24 cellular contexts compared by ENCODE assay signal in the genomic region with DNA sequence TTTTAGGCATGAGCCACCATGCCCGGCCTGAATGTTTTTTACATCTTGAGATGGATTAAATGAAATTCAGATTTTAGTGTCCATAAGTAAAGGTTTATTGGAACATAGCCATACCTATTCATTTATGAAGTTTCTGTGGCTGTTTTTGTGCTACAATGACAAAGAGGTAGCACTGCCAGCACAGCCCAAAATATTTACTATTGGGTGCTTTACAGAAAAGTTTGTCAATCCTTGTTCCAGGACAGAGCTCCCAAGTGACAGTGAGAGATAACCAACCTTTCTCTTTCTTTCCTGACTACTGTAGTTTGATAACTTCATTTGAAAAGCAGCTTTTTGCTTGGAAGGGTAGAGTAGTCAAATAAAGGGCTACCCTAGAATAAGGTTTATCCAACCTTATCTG.
DNase-seq lines count a peak whose midpoint lies in the region; ATAC-seq, FAIRE-seq and TF ChIP-seq lines count a peak whose summit lies in the region.
"Had no signal": no experiment of that assay in that cellular context is flagged by ENCODE, and none has a peak within 500 bp of the region (broad histone marks: within the 10 kb centered on the region; RNA-seq: fewer than 3 reads in every experiment).

No MANE protein-coding gene starts in this region.

- POLR2A ChIA-PET in WTC11 (lab: Charles Lee): interaction anchor here (0.7 kb wide), 2 partner anchors 106 to 122 kb away, joined by 3 to 6 read pairs; no protein-coding TSS in a partner anchor
- POLR2A ChIA-PET in HepG2 (lab: Yijun Ruan, JAX): interaction anchor here (1.1 kb wide), 2 partner anchors 9 to 115 kb away, joined by 3 read pairs; no protein-coding TSS in a partner anchor

- TF ChIP-seq CTCF in heart left ventricle (IDR thresholded peaks at IDR 0.05) (no peak), WTC11 (IDR thresholded peaks at IDR 0.05) (no peak), HepG2 (CRISPR knock-in tag; IDR thresholded peaks at IDR 0.05) (no peak), type B pancreatic cell (conservative IDR thresholded peaks at IDR 0.05) (no peak)

- H3K4me3 ChIP-seq in heart left ventricle (no peak overlapping the region), HepG2 (replicated peaks in 1 of 3; ENCODE audit: insufficient read depth in 1 of 3, low read depth in 2 of 3, low read length in 3 of 3) (no peak overlapping the region)
- H3K4me3 ChIP-seq: BLaER1, skin epidermis, upper lobe of left lung had no signal

- no peak overlapping the region for H3K9ac ChIP-seq in HepG2 (ENCODE audit: insufficient read depth, low read depth, low read length)
- H3K9ac ChIP-seq: BLaER1 had no signal

- no peaks in the 10 kb centered on the region for H3K36me3 Mint-ChIP-seq in WTC11
- H3K36me3 Mint-ChIP-seq in type B pancreatic cell: peaks cover 7% of the 10 kb centered on the region

- no peaks in the 10 kb centered on the region for H4K20me1 ChIP-seq in HepG2 (ENCODE audit: insufficient read depth, low read length)

- TF ChIP-seq EP300 in HepG2 (IDR thresholded peaks at IDR 0.05; ENCODE audit: low read depth in 2 of 2, low read length in 2 of 2) (no peak), HepG2 (CRISPR knock-in tag; IDR thresholded peaks at IDR 0.05; ENCODE audit: borderline replicate concordance) (no peak)

- CTCF ChIA-PET in WTC11 (lab: Charles Lee) (interaction anchor here (0.7 to 1.6 kb wide), 4 partner anchors 28 to 250 kb away, joined by 3 to 5 read pairs (median 4); no protein-coding TSS in a partner anchor), HepG2 (lab: Yijun Ruan, JAX; ENCODE audit: low intra/inter-chr PET ratio, low total read pairs) (no interaction called here)

- no peak for DNase-seq in heart left ventricle
- DNase-seq in cardiac septum (ENCODE audit: low spot score): no peak
- DNase-seq in WTC11 (ENCODE audit: low spot score): no peak
- DNase-seq in HepG2 (ENCODE audit: low spot score): no peak
- no peak for DNase-seq in type B pancreatic cell (ENCODE audit: extremely low spot score, unreplicated experiment)
- no peak for DNase-seq in 8988T
- DNase-seq in kidney glomerular epithelial cell (lab: John Stamatoyannopoulos, UW): no peak
- no peak for DNase-seq in NCI-H774 (lab: John Stamatoyannopoulos, UW)
- DNase-seq: activated CD4-positive, alpha-beta T cell treated with anti-CD3 and anti-CD28 coated beads, Interleukin-2, amount 50 U/mL, for 1 hour; activated effector memory CD4-positive, alpha-beta T cell treated with Interleukin-2 at 50 U/mL for 16 hours; activated naive CD8-positive, alpha-beta T cell treated with anti-CD3 and anti-CD28 coated beads, Interleukin-2, amount 50 U/mL, for 24 hours; cortex of kidney; hippocampal formation; midbrain; NCI-H2171 treated with DMSO at 0.1 percent for 48 hours; posterior cingulate gyrus; SIG-M5; stimulated activated CD4-positive, alpha-beta T cell treated with anti-CD3 and anti-CD28 coated beads, Interleukin-2, amount 100 ng/mL, for 24 hours; stimulated activated naive CD4-positive, alpha-beta T cell; T-cell had no signal

- ATAC-seq in heart left ventricle: no peak
- no peak for ATAC-seq in WTC11
- ATAC-seq in HepG2: no peak
- ATAC-seq: activated naive CD8-positive, alpha-beta T cell treated with anti-CD3 and anti-CD28 coated beads, Interleukin-2, amount 50 U/mL, for 24 hours; T-cell had no signal

- H3K9me3 Mint-ChIP-seq in WTC11: no peaks in the 10 kb centered on the region
- H3K9me3 Mint-ChIP-seq in type B pancreatic cell: no peaks in the 10 kb centered on the region
- H3K9me3 Mint-ChIP-seq: activated naive CD8-positive, alpha-beta T cell treated with anti-CD3 and anti-CD28 coated beads, Interleukin-2, amount 50 U/mL, for 24 hours; T-cell had no signal

- no peak overlapping the region for H2AFZ ChIP-seq in HepG2 (ENCODE audit: low read length)

- BruUV-seq in HepG2 (replicated peaks; lab: Mats Ljungman, UMichigan): no TSS peak

- peaks cover 3 to 66% (median 54%) of the 10 kb centered on the region in 12 donors for H3K4me1 ChIP-seq in heart left ventricle
- peaks cover 70% of the 10 kb centered on the region for H3K4me1 ChIP-seq in HepG2 (ENCODE audit: insufficient read depth, low read length)

- H3K4me3 Mint-ChIP-seq in WTC11 (no peak overlapping the region), type B pancreatic cell (no peak overlapping the region)
- H3K4me3 Mint-ChIP-seq: activated naive CD8-positive, alpha-beta T cell treated with anti-CD3 and anti-CD28 coated beads, Interleukin-2, amount 50 U/mL, for 24 hours; T-cell had no signal

- whole genome bisulfite sequencing in heart left ventricle, 4 donors: 96 to 100% (median 99%) methylated on average over 1 of the region's 1 CpG
- WGBS in HepG2 (ENCODE audit: low lambda C conversion rate): 100% methylated on average over 1 of the region's 1 CpG

- H3K4me1 Mint-ChIP-seq in WTC11: peaks cover 48% of the 10 kb centered on the region
- peaks cover 17% of the 10 kb centered on the region for H3K4me1 Mint-ChIP-seq in type B pancreatic cell (ENCODE audit: unreplicated experiment)

- H3K9me3 ChIP-seq in heart left ventricle (no peaks in the 10 kb centered on the region), HepG2 (ENCODE audit: low read length) (no peaks in the 10 kb centered on the region)
- H3K9me3 ChIP-seq: upper lobe of left lung had no signal

- no peaks in the 10 kb centered on the region for H3K27me3 ChIP-seq in heart left ventricle
- no peaks in the 10 kb centered on the region for H3K27me3 ChIP-seq in HepG2 (ENCODE audit: control insufficient read depth in 1 of 2, insufficient read depth in 2 of 2, low read length in 2 of 2)
- H3K27me3 ChIP-seq: BLaER1, upper lobe of left lung had no signal

- H3K36me3 ChIP-seq in heart left ventricle (no peaks in the 10 kb centered on the region), HepG2 (replicated peaks in 1 of 2; ENCODE audit: control insufficient read depth in 1 of 2, insufficient read depth in 2 of 2, low read length in 2 of 2) (no peaks in the 10 kb centered on the region; a peak in 1 of 5 replicates)
- H3K36me3 ChIP-seq: upper lobe of left lung had no signal

- TF ChIP-seq POLR2A in heart left ventricle (IDR thresholded peaks at IDR 0.05): no peak
- no peak for TF ChIP-seq POLR2A in HepG2 (IDR thresholded peaks at IDR 0.05; ENCODE audit: insufficient read depth in 1 of 2, low read depth in 2 of 2, low read length in 2 of 2)

- H3K27ac Mint-ChIP-seq in WTC11 (peak overlapping the region; percentile 85), type B pancreatic cell (peak overlapping the region; percentile 84)
- H3K27ac Mint-ChIP-seq: T-cell had no signal

- H3K27ac ChIP-seq in heart left ventricle (peak overlapping the region in 10 of 12 donors; percentile 34 to 59 (median 51)), HepG2 (ENCODE audit: extremely low read length, insufficient read depth, low read length) (peak overlapping the region; percentile 69)
- H3K27ac ChIP-seq: BLaER1, skin epidermis had no signal

- peaks cover 9% of the 10 kb centered on the region for H3K79me2 ChIP-seq in HepG2 (ENCODE audit: insufficient read depth, low read length)

- in situ Hi-C loops in HepG2 (cut with HindIII; ENCODE audit: extremely low pct_ligation_motif_present, low pct_unique_long_range_greater_than_20kb): no loop called here

- H3K4me2 ChIP-seq in HepG2 (ENCODE audit: low read depth, low read length): peak overlapping the region; percentile 49; the same call in 1 of the 2 replicates
- H3K4me2 ChIP-seq: BLaER1 had no signal

- FAIRE-seq in HepG2 (lab: Jason Lieb, UNC): no peak
- FAIRE-seq: D721Med had no signal

- TF ChIP-seq RAD21 in HepG2 (CRISPR knock-in tag; IDR thresholded peaks at IDR 0.05): no peak

- H3K27me3 Mint-ChIP-seq in WTC11 (ENCODE audit: low read depth) (no peaks in the 10 kb centered on the region), type B pancreatic cell (no peaks in the 10 kb centered on the region)
- H3K27me3 Mint-ChIP-seq: activated naive CD8-positive, alpha-beta T cell treated with anti-CD3 and anti-CD28 coated beads, Interleukin-2, amount 50 U/mL, for 24 hours; T-cell had no signal

- intact Hi-C loops in heart left ventricle (cut with DNase I) (loop anchor here in 1 of 10 donors (5.0 kb wide), 1 partner anchor 92 kb away; no protein-coding TSS in a partner anchor), cardiac septum (cut with DNase I) (no loop called here), HepG2 (cut with micrococcal nuclease; ENCODE audit: unreplicated experiment) (no loop called here)

TF ChIP-seq in WTC11, 78 proteins besides CTCF, POLR2A, EP300 and RAD21 (continues in another document):
- TF ChIP-seq PRRX2 (CRISPR knock-in tag; IDR thresholded peaks at IDR 0.05) (no peak), JUN (CRISPR knock-in tag; IDR thresholded peaks at IDR 0.05) (no peak), TP53 (CRISPR knock-in tag; IDR thresholded peaks at IDR 0.05) (no peak), NR2C2 (CRISPR knock-in tag; IDR thresholded peaks at IDR 0.05) (no peak)

TF ChIP-seq in HepG2, 621 proteins besides CTCF, POLR2A, EP300 and RAD21 (continues in another document):
- TF ChIP-seq XRCC5 (optimal IDR thresholded peaks at IDR 0.05; ENCODE audit: low read length) (no peak), RORA (CRISPR knock-in tag; IDR thresholded peaks at IDR 0.05) (no peak), MAZ (IDR thresholded peaks at IDR 0.05; ENCODE audit: borderline replicate concordance, low read depth, low read length) (no peak), MAZ (CRISPR knock-in tag; IDR thresholded peaks at IDR 0.05; ENCODE audit: low read depth) (no peak), CBX1 (IDR thresholded peaks at IDR 0.05; ENCODE audit: low read depth) (no peak), ZNF205 (CRISPR knock-in tag; IDR thresholded peaks at IDR 0.05) (no peak), NR1H2 (CRISPR knock-in tag; IDR thresholded peaks at IDR 0.05; ENCODE audit: borderline replicate concordance, low read depth) (no peak), ZNF607 (CRISPR knock-in tag; IDR thresholded peaks at IDR 0.05; ENCODE audit: borderline replicate concordance) (no peak), ZNF839 (CRISPR knock-in tag; IDR thresholded peaks at IDR 0.05; ENCODE audit: borderline replicate concordance) (no peak), NCOA5 (CRISPR knock-in tag; IDR thresholded peaks at IDR 0.05) (no peak), TIGD3 (CRISPR knock-in tag; IDR thresholded peaks at IDR 0.05; ENCODE audit: borderline replicate concordance) (no peak)
